ENCODE assay signal across 16 cellular contexts in the genomic region with DNA sequence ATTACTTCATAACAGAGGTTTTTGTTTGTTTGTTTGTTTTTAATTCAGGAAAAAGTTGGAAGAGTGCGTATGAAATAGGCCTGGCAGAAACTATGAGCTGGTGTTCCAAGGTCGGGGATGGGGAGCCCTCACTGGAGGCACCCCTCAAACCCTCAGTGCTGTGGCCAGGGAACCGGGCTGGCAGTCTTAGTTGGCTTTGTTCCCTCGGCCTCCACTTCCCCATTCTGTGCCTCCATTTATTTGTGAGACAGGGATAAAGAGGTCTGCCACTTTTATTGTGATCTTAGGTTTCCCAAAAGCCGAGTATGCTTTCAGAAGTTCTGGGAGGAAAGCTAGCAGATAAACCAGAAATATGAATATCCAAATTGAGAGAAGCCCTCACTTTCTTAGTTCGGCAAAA. TPM values are rescaled to one million over a fixed set of nuclear protein-coding genes. Genes with fewer than 3 reads are reported as not detected.
A peak's percentile ranks its signal among the peaks of the same experiment; 100 is the strongest.
DNase-seq lines count a peak whose midpoint lies in the region; ATAC-seq, FAIRE-seq and TF ChIP-seq lines count a peak whose summit lies in the region.
"Had no signal": no experiment of that assay in that cellular context is flagged by ENCODE, and none has a peak within 500 bp of the region (broad histone marks: within the 10 kb centered on the region; RNA-seq: fewer than 3 reads in every experiment).

No MANE protein-coding gene starts in this region.

- H3K36me3 Mint-ChIP-seq in activated CD4-positive, alpha-beta T cell treated with anti-CD3 and anti-CD28 coated beads, Interleukin-2, amount 10 ng/mL, durations not matched to agents 24 days and 14 days (ENCODE audit: low read depth), result peaks cover 54% of the 10 kb centered on the region
- H3K36me3 Mint-ChIP-seq in central memory CD8-positive, alpha-beta T cell (ENCODE audit: insufficient read depth), result peaks cover 14% of the 10 kb centered on the region

- no peaks in the 10 kb centered on the region for H3K9me3 ChIP-seq in sigmoid colon
- H3K9me3 ChIP-seq: pancreas had no signal

- intact Hi-C loops in activated CD4-positive, alpha-beta T cell treated with anti-CD3 and anti-CD28 coated beads, Interleukin-2, amount 10 ng/mL, durations not matched to agents 24 days and 14 days (cut with micrococcal nuclease), result no loop called here
- intact Hi-C loops in sigmoid colon (cut with DNase I), result no loop called here

- no peak for TF ChIP-seq POLR2A in GM12891 (IDR thresholded peaks at IDR 0.05; ENCODE audit: low read depth, low read length)
- TF ChIP-seq POLR2A in sigmoid colon (IDR thresholded peaks at IDR 0.05), result no peak

- WGBS in sigmoid colon, 2 donors, result 59 to 67% methylated on average over 6 of the region's 6 CpGs

- H3K27ac ChIP-seq in sigmoid colon, result peak overlapping the region in 3 of 4 donors; percentile 90 to 92 (median 91)

- no peak for FAIRE-seq in GM12891 (lab: Jason Lieb, UNC)
- FAIRE-seq: pancreas had no signal

- H3K27ac Mint-ChIP-seq in activated CD4-positive, alpha-beta T cell treated with anti-CD3 and anti-CD28 coated beads, Interleukin-2, amount 10 ng/mL, durations not matched to agents 24 days and 14 days, result no peak overlapping the region
- H3K27ac Mint-ChIP-seq in central memory CD8-positive, alpha-beta T cell (ENCODE audit: low read depth), result no peak overlapping the region

- H3K4me3 ChIP-seq in sigmoid colon, result no peak overlapping the region

- H3K27me3 ChIP-seq in sigmoid colon, result no peaks in the 10 kb centered on the region
- H3K27me3 ChIP-seq: pancreas had no signal

- H3K27me3 Mint-ChIP-seq in activated CD4-positive, alpha-beta T cell treated with anti-CD3 and anti-CD28 coated beads, Interleukin-2, amount 10 ng/mL, durations not matched to agents 24 days and 14 days, result no peaks in the 10 kb centered on the region
- H3K27me3 Mint-ChIP-seq in central memory CD8-positive, alpha-beta T cell, result no peaks in the 10 kb centered on the region

- H3K36me3 ChIP-seq in sigmoid colon, result peaks cover 0 to 22% (median 0%) of the 10 kb centered on the region in 4 donors
- H3K36me3 ChIP-seq: pancreas had no signal

- peak overlapping the region; percentile 96 for H3K4me3 Mint-ChIP-seq in activated CD4-positive, alpha-beta T cell treated with anti-CD3 and anti-CD28 coated beads, Interleukin-2, amount 10 ng/mL, durations not matched to agents 24 days and 14 days
- H3K4me3 Mint-ChIP-seq in central memory CD8-positive, alpha-beta T cell, result peak overlapping the region; percentile 37

- H3K4me1 ChIP-seq in sigmoid colon, result peaks cover 0 to 86% (median 75%) of the 10 kb centered on the region in 4 donors

- H3K9me3 Mint-ChIP-seq in activated CD4-positive, alpha-beta T cell treated with anti-CD3 and anti-CD28 coated beads, Interleukin-2, amount 10 ng/mL, durations not matched to agents 24 days and 14 days, result no peaks in the 10 kb centered on the region
- H3K9me3 Mint-ChIP-seq in central memory CD8-positive, alpha-beta T cell, result no peaks in the 10 kb centered on the region

- H3K4me1 Mint-ChIP-seq in activated CD4-positive, alpha-beta T cell treated with anti-CD3 and anti-CD28 coated beads, Interleukin-2, amount 10 ng/mL, durations not matched to agents 24 days and 14 days, result peaks cover 73% of the 10 kb centered on the region
- peaks cover 72% of the 10 kb centered on the region for H3K4me1 Mint-ChIP-seq in central memory CD8-positive, alpha-beta T cell

- no peak for TF ChIP-seq EP300 in sigmoid colon (IDR thresholded peaks at IDR 0.05)

- no peak for TF ChIP-seq CTCF in sigmoid colon (IDR thresholded peaks at IDR 0.05)

- no peak for DNase-seq in activated CD4-positive, alpha-beta T cell treated with anti-CD3 and anti-CD28 coated beads, Interleukin-2, amount 10 ng/mL, durations not matched to agents 24 days and 14 days
- no peak for DNase-seq in activated CD4-positive, alpha-beta T cell treated with anti-CD3 and anti-CD28 coated beads for 4 hours
- DNase-seq in GM12891 (ENCODE audit: insufficient read length, low spot score), result no peak
- no peak for DNase-seq in central memory CD8-positive, alpha-beta T cell (ENCODE audit: low spot score in 2 of 2)
- no peak for DNase-seq in sigmoid colon
- DNase-seq in HUDEP-2 (lab: John Stamatoyannopoulos, UW; ENCODE audit: unreplicated experiment in 76 of 76), result no peak
- no peak for DNase-seq in UCSD-AML1 (lab: John Stamatoyannopoulos, UW; ENCODE audit: unreplicated experiment)
- DNase-seq: Calu3; cerebellar nuclear complex; NCI-H187; NCI-H510A treated with DMSO at 0.1 percent for 48 hours; pancreas; stimulated activated CD4-positive, alpha-beta T cell treated with anti-CD3 and anti-CD28 coated beads, Interleukin-12 subunit alpha, Interleukin-12 subunit beta, amount 100 ng/mL, for 4 hours had no signal

- ATAC-seq in central memory CD8-positive, alpha-beta T cell (replicated peaks; ENCODE audit: extremely low read depth, poor library complexity, severe bottlenecking), result no peak
- no peak for ATAC-seq in HG03469 (IDR thresholded peaks at IDR 0.05; ENCODE audit: unreplicated experiment)
- ATAC-seq: activated CD4-positive, CD25-positive, alpha-beta regulatory T cell treated with anti-CD3 and anti-CD28 coated beads, Interleukin-2, amount 50 U/mL, for 24 hours; pancreas had no signal

TF ChIP-seq in GM12891, 5 proteins besides CTCF, POLR2A, EP300 and RAD21:
- TF ChIP-seq SPI1 (IDR thresholded peaks at IDR 0.05; ENCODE audit: low read depth, low read length) (peak; percentile 49), POLR2AphosphoS5 (IDR thresholded peaks at IDR 0.05; ENCODE audit: low read depth, low read length) (no peak)

RNA-seq across cellular contexts. Expression of gene DEXI, which starts 5.7 kb away (rescaled TPM):
- 35.6 and 38.0 TPM in 2 replicates for total RNA-seq in activated CD4-positive, alpha-beta T cell treated with anti-CD3 and anti-CD28 coated beads, Interleukin-2, amount 10 ng/mL, durations not matched to agents 24 days and 14 days
- 8.4 TPM for polyA plus RNA-seq in GM12891 (2012; ENCODE audit: low read depth, missing spikeins)
- total RNA-seq in sigmoid colon, result 10 to 100 TPM; 55.0 to 99.9 (median 77.4) TPM
- polyA plus RNA-seq in sigmoid colon, result 10 to 100 TPM; 13.9 to 24.7 (median 18.6) TPM

RNA-seq across cellular contexts. Expression of gene CLEC16A, which starts 7.8 kb away (rescaled TPM):
- 35.9 and 36.2 TPM in 2 replicates for total RNA-seq in activated CD4-positive, alpha-beta T cell treated with anti-CD3 and anti-CD28 coated beads, Interleukin-2, amount 10 ng/mL, durations not matched to agents 24 days and 14 days
- 12.4 TPM for polyA plus RNA-seq in GM12891 (2012; ENCODE audit: low read depth, missing spikeins)
- 10 to 100 TPM; 21.3 to 35.2 (median 29.5) TPM for total RNA-seq in sigmoid colon
- polyA plus RNA-seq in sigmoid colon, result 10 to 100 TPM in 2 of 3 donors, 1 to 10 TPM in 1; 9.6 to 24.6 (median 10.6) TPM

RNA-seq across cellular contexts. Expression of gene CIITA, which starts 59.6 kb away (rescaled TPM):
- 5.0 and 6.4 TPM in 2 replicates for total RNA-seq in activated CD4-positive, alpha-beta T cell treated with anti-CD3 and anti-CD28 coated beads, Interleukin-2, amount 10 ng/mL, durations not matched to agents 24 days and 14 days
- polyA plus RNA-seq in GM12891 (2012; ENCODE audit: low read depth, missing spikeins), result 63.6 TPM
- total RNA-seq in sigmoid colon, result 10 to 100 TPM in 2 of 4 donors, 1 to 10 TPM in 2; 4.9 to 13.6 (median 11.5) TPM
- 10 to 100 TPM in 1 of 3 donors, 1 to 10 TPM in 2; 1.2 to 53.9 (median 2.4) TPM for polyA plus RNA-seq in sigmoid colon
- total RNA-seq: A673 had no signal
